8 cellular contexts compared by ENCODE assay signal in the genomic region with DNA sequence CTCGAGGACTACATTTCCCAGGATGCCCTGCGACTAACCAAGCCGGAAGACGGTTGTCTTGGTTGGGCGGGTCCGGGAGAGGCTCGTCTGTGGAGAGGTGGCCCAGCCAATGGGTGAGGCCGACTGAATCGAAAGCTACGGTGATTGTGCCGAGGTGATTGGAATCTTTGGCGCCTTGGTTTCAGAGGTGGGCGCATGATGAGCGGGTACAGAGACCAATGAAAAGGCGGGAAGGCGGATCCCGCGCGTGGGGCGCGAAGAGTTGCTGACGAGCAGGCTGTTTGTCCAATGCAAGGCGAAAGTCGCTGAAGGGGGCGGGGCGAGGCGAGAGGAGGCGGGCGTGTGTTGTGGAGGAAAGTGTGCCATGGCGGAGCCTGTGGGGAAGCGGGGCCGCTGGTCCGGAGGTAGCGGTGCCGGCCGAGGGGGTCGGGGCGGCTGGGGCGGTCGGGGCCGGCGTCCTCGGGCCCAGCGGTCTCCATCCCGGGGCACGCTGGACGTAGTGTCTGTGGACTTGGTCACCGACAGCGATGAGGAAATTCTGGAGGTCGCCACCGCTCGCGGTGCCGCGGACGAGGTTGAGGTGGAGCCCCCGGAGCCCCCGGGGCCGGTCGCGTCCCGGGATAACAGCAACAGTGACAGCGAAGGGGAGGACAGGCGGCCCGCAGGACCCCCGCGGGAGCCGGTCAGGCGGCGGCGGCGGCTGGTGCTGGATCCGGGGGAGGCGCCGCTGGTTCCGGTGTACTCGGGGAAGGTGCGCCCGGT. TPM values are rescaled to one million over a fixed set of nuclear protein-coding genes. Genes with fewer than 3 reads are reported as not detected.
DNase-seq lines count a peak whose midpoint lies in the region; ATAC-seq and TF ChIP-seq lines count a peak whose summit lies in the region.

NFATC2IP (plus strand) TSS at position 290 of the 762 bp plus-strand sequence; CDS start at position 365, 75 bp downstream.

- peak within 1 kb of the TSS; percentile 12; the same call in 1 of the 2 replicates for H3K27ac ChIP-seq in ACC112 (ENCODE audit: low read depth, low read length)
- peak within 1 kb of the TSS; percentile 68 for H3K27ac ChIP-seq in VCaP
- H3K27ac ChIP-seq in breast epithelium: peak within 1 kb of the TSS; percentile 78 to 91
- peak within 1 kb of the TSS; percentile 62 for H3K27ac ChIP-seq in skeletal muscle tissue (ENCODE audit: low read depth, low read length)

- H3K27me3 ChIP-seq in ACC112 (ENCODE audit: insufficient read depth, low read length): no peaks in the 10 kb centered on the region
- H3K27me3 ChIP-seq in breast epithelium: no peaks in the 10 kb centered on the region
- no peaks in the 10 kb centered on the region for H3K27me3 ChIP-seq in skeletal muscle tissue (ENCODE audit: control insufficient read depth in 3 of 3, insufficient read depth in 3 of 3, low read length in 3 of 3)

- ATAC-seq in GM18870 (IDR thresholded peaks at IDR 0.05; ENCODE audit: unreplicated experiment) (peak; percentile 92), HG03135 (IDR thresholded peaks at IDR 0.05; ENCODE audit: unreplicated experiment) (peak; percentile 93)

- intact Hi-C loops in breast epithelium (cut with DNase I; ENCODE audit: low total_unique reads): no loop called here

- peaks cover 27% of the 10 kb centered on the region for H3K79me2 ChIP-seq in ACC112 (ENCODE audit: control insufficient read depth, insufficient read depth, low read length, unreplicated experiment)

- TF ChIP-seq POLR2A in breast epithelium (IDR thresholded peaks at IDR 0.05): peak; percentile 19

- H3K9me3 ChIP-seq in breast epithelium (no peaks in the 10 kb centered on the region), iPS-18c (ENCODE audit: control insufficient read depth, insufficient read depth, low read length) (no peaks in the 10 kb centered on the region), skeletal muscle tissue (ENCODE audit: control insufficient read depth in 3 of 3, low read length in 3 of 3) (no peaks in the 10 kb centered on the region)

- H2AFZ ChIP-seq in ACC112 (ENCODE audit: low read length, unreplicated experiment): peak within 1 kb of the TSS; percentile 70

- H3K9ac ChIP-seq in skeletal muscle tissue (ENCODE audit: low read depth in 1 of 3, low read length in 3 of 3): peak within 1 kb of the TSS; percentile 72 to 86 (median 85)

- H3K4me1 ChIP-seq in ACC112 (ENCODE audit: control insufficient read depth, insufficient read depth, low read length, unreplicated experiment) (peaks cover 14% of the 10 kb centered on the region), breast epithelium (peaks cover 0 to 9% of the 10 kb centered on the region in 2 donors), skeletal muscle tissue (ENCODE audit: control insufficient read depth in 3 of 3, insufficient read depth in 3 of 3, low read length in 3 of 3) (peaks cover 12 to 15% (median 13%) of the 10 kb centered on the region in 3 donors)

- peak; percentile 99 for DNase-seq in NCI-H2196 treated with DMSO at 0.1 percent for 48 hours (lab: John Stamatoyannopoulos, UW; ENCODE audit: unreplicated experiment)
- peak; percentile 100 for DNase-seq in breast epithelium (ENCODE audit: low spot score in 2 of 2)

- TF ChIP-seq CTCF in VCaP (conservative IDR thresholded peaks at IDR 0.05): no peak
- no peak for TF ChIP-seq CTCF in breast epithelium (IDR thresholded peaks at IDR 0.05)

- H3K4me3 ChIP-seq in ACC112 (ENCODE audit: low read depth, low read length) (peak within 1 kb of the TSS; percentile 77), breast epithelium (peak within 1 kb of the TSS; percentile 89 to 96 (median 90)), iPS-18c (ENCODE audit: insufficient read depth, low read depth, low read length) (peak within 1 kb of the TSS; percentile 91), skeletal muscle tissue (ENCODE audit: low read length in 3 of 3) (peak within 1 kb of the TSS; percentile 69 to 80 (median 79))

- 0 out of 2 replicates have a peak, but pooled peaks cover 4% of the 10 kb centered on the region for H3K36me3 ChIP-seq in ACC112 (ENCODE audit: insufficient read depth, low read length)
- H3K36me3 ChIP-seq in breast epithelium: no peaks in the 10 kb centered on the region
- peaks cover 17 to 26% (median 17%) of the 10 kb centered on the region in 3 donors for H3K36me3 ChIP-seq in skeletal muscle tissue (ENCODE audit: control insufficient read depth in 3 of 3, insufficient read depth in 3 of 3, low read length in 3 of 3)

RNA-seq across cellular contexts. Expression of gene NFATC2IP, which starts in this region (rescaled TPM):
- 10 to 100 TPM; 23.2 to 38.1 (median 27.9) TPM for total RNA-seq in breast epithelium
- total RNA-seq in skeletal muscle tissue: 13.6 TPM

Comparison
In these comparisons a context has a peak if more than half of its experiments do, and no peak if none do; other contexts are left out.
1. Peak in every context shown above with its lines: DNase-seq, ATAC-seq, H3K4me3 ChIP-seq and H3K27ac ChIP-seq.
2. H3K27ac ChIP-seq: peak in every context shown above with its lines; median percentile 84 in breast epithelium; 68 in VCaP; 62 in skeletal muscle tissue; 12 in ACC112.